10 cellular contexts compared by ENCODE assay signal in genomic region chr3:149466192-149466591, GRCh38. TPM values are rescaled to one million over a fixed set of nuclear protein-coding genes. Genes with fewer than 3 reads are reported as not detected.
DNase-seq lines count a peak whose midpoint lies in the region; ATAC-seq and TF ChIP-seq lines count a peak whose summit lies in the region.
"Had no signal": no experiment of that assay in that cellular context is flagged by ENCODE, and none has a peak within 500 bp of the region (broad histone marks: within the 10 kb centered on the region; RNA-seq: fewer than 3 reads in every experiment).

No MANE protein-coding gene starts in this region.

- CTCF ChIA-PET in SK-N-SH (lab: Yijun Ruan, JAX) = interaction anchor here (1.0 to 5.3 kb wide), 2 partner anchors 11 to 14 kb away, joined by 3 to 24 read pairs; no protein-coding TSS in a partner anchor

- H3K9me2 ChIP-seq in SK-N-SH (no peaks in the 10 kb centered on the region), hepatocyte (replicated peaks; ENCODE audit: insufficient read depth) (no peaks in the 10 kb centered on the region)

- intact Hi-C loops in colonic mucosa (cut with DNase I) = no loop called here

- DNase-seq in EH (ENCODE audit: low read depth) = peak; percentile 93
- DNase-seq in SK-N-SH = no peak
- DNase-seq in foreskin fibroblast = peak; percentile 88 to 94
- DNase-seq in osteoblast (ENCODE audit: insufficient read length, low spot score, missing footprints) = peak; percentile 96
- no peak for DNase-seq in KBM-7
- DNase-seq in hepatocyte (ENCODE audit: low spot score) = no peak
- DNase-seq in colonic mucosa = no peak
- DNase-seq: activated T-cell treated with anti-CD3 and anti-CD28 coated beads for 4 hours had no signal

- TF ChIP-seq RAD21 in SK-N-SH (IDR thresholded peaks at IDR 0.05; ENCODE audit: low read length) = no peak

- TF ChIP-seq CTCF in SK-N-SH (IDR thresholded peaks at IDR 0.05) (no peak), foreskin fibroblast (IDR thresholded peaks at IDR 0.05; ENCODE audit: low read depth, low read length) (no peak), osteoblast (IDR thresholded peaks at IDR 0.05; ENCODE audit: extremely low read depth, low read depth, low read length) (no peak), hepatocyte (IDR thresholded peaks at IDR 0.05; ENCODE audit: poor library complexity) (no peak), colonic mucosa (IDR thresholded peaks at IDR 0.05) (no peak)

- H3K79me2 ChIP-seq in SK-N-SH (ENCODE audit: insufficient read depth) (no peaks in the 10 kb centered on the region), osteoblast (ENCODE audit: insufficient read depth, low read length) (no peaks in the 10 kb centered on the region), hepatocyte (no peaks in the 10 kb centered on the region)

- POLR2A ChIA-PET in SK-N-SH (lab: Yijun Ruan, JAX) = no interaction called here

- in situ Hi-C loops in KBM-7 (cut with MboI; ENCODE audit: low pct_unique_long_range_greater_than_20kb, low sequenced_read_pairs) = no loop called here

- TF ChIP-seq EP300 in SK-N-SH (IDR thresholded peaks at IDR 0.05; ENCODE audit: borderline replicate concordance in 1 of 2, low read depth in 1 of 2, low read length in 1 of 2) = peak in 1 of 2 experiments; percentile 74; a peak in 1 of 4 replicates

- H3K9me3 ChIP-seq in SK-N-SH (no peaks in the 10 kb centered on the region), osteoblast (ENCODE audit: low read depth, low read length) (no peaks in the 10 kb centered on the region), hepatocyte (ENCODE audit: low read depth) (no peaks in the 10 kb centered on the region), colonic mucosa (no peaks in the 10 kb centered on the region)
- H3K9me3 ChIP-seq: prostate gland had no signal

- no peak overlapping the region for H3K4me3 ChIP-seq in SK-N-SH (ENCODE audit: low read depth in 2 of 2, low read length in 1 of 2)
- no peak overlapping the region for H3K4me3 ChIP-seq in foreskin fibroblast (ENCODE audit: low read depth in 1 of 2, low read length in 2 of 2)
- no peak overlapping the region for H3K4me3 ChIP-seq in osteoblast (ENCODE audit: insufficient read depth, low read length)
- H3K4me3 ChIP-seq in hepatocyte = no peak overlapping the region
- no peak overlapping the region for H3K4me3 ChIP-seq in colonic mucosa
- H3K4me3 ChIP-seq: prostate gland had no signal

- H2AFZ ChIP-seq in SK-N-SH (ENCODE audit: low read depth) (peak overlapping the region; percentile 79), osteoblast (ENCODE audit: low read length) (peak overlapping the region; percentile 61), hepatocyte (no peak overlapping the region)

- TF ChIP-seq POLR2A in GM18505 (IDR thresholded peaks at IDR 0.05; ENCODE audit: borderline replicate concordance, extremely low read depth, insufficient read depth, insufficient read length) = no peak

- H3K9ac ChIP-seq in SK-N-SH (peak overlapping the region; percentile 61; the same call in 1 of the 2 replicates), colonic mucosa (ENCODE audit: low read depth in 2 of 2, low read length in 2 of 2) (no peak overlapping the region)

- H3K4me2 ChIP-seq in SK-N-SH = peak overlapping the region; percentile 35; the same call in 1 of the 2 replicates
- H3K4me2 ChIP-seq in osteoblast (ENCODE audit: insufficient read depth, low read length) = peak overlapping the region; percentile 67
- no peak overlapping the region for H3K4me2 ChIP-seq in hepatocyte

- WGBS in SK-N-SH (ENCODE audit: low lambda C conversion rate) = 30% methylated on average over 4 of the region's 4 CpGs
- WGBS in hepatocyte (ENCODE audit: low lambda C conversion rate, missing lambda C conversion rate) = 83% methylated on average over 4 of the region's 4 CpGs

- peaks cover 0 to 29% of the 10 kb centered on the region in 2 experiments; a peak in 3 of 4 replicates for H3K4me1 ChIP-seq in SK-N-SH (ENCODE audit: control insufficient read depth in 1 of 2, insufficient read depth in 2 of 2, low read depth in 1 of 2, low read length in 1 of 2)
- H3K4me1 ChIP-seq in osteoblast (ENCODE audit: insufficient read depth, low read length) = peaks cover 60% of the 10 kb centered on the region
- peaks cover 8% of the 10 kb centered on the region for H3K4me1 ChIP-seq in hepatocyte (ENCODE audit: insufficient read depth)
- no peaks in the 10 kb centered on the region for H3K4me1 ChIP-seq in colonic mucosa
- H3K4me1 ChIP-seq: prostate gland had no signal

- H3F3A ChIP-seq in SK-N-SH (replicated peaks; ENCODE audit: insufficient read depth) = no peaks in the 10 kb centered on the region

- no peak for ATAC-seq in GM18505 (IDR thresholded peaks at IDR 0.05; ENCODE audit: unreplicated experiment)

- peak overlapping the region; percentile 65 to 87; a peak in 3 of 4 replicates for H3K27ac ChIP-seq in SK-N-SH (ENCODE audit: low read depth in 2 of 2, low read length in 1 of 2)
- H3K27ac ChIP-seq in osteoblast (ENCODE audit: low read depth, low read length) = peak overlapping the region; percentile 87
- no peak overlapping the region for H3K27ac ChIP-seq in hepatocyte
- no peak overlapping the region for H3K27ac ChIP-seq in colonic mucosa
- H3K27ac ChIP-seq: prostate gland had no signal

- H3K27me3 ChIP-seq in SK-N-SH (ENCODE audit: insufficient read depth) (no peaks in the 10 kb centered on the region), osteoblast (ENCODE audit: insufficient read depth, low read length) (no peaks in the 10 kb centered on the region), hepatocyte (no peaks in the 10 kb centered on the region), colonic mucosa (no peaks in the 10 kb centered on the region)

- H4K20me1 ChIP-seq in SK-N-SH (ENCODE audit: insufficient read depth) (no peaks in the 10 kb centered on the region), osteoblast (ENCODE audit: insufficient read depth, low read length) (no peaks in the 10 kb centered on the region), hepatocyte (ENCODE audit: insufficient read depth, poor library complexity, severe bottlenecking) (no peaks in the 10 kb centered on the region)

- H3K36me3 ChIP-seq in SK-N-SH (replicated peaks in 1 of 2; ENCODE audit: control insufficient read depth in 1 of 2, insufficient read depth in 2 of 2, low read length in 1 of 2) (no peaks in the 10 kb centered on the region), osteoblast (ENCODE audit: insufficient read depth, low read length) (no peaks in the 10 kb centered on the region), hepatocyte (replicated peaks; ENCODE audit: insufficient read depth, low read depth) (no peaks in the 10 kb centered on the region), colonic mucosa (no peaks in the 10 kb centered on the region)
- H3K36me3 ChIP-seq: prostate gland had no signal

TF ChIP-seq in SK-N-SH, 30 proteins besides CTCF, POLR2A, EP300 and RAD21 (continues in another document):
- 0 out of 2 replicates have a peak, but pooled peaks have one; percentile 19 for TF ChIP-seq REST (IDR thresholded peaks at IDR 0.05; ENCODE audit: low read depth, low read length)
- no peak for TF ChIP-seq TAF1 (IDR thresholded peaks at IDR 0.05; ENCODE audit: borderline replicate concordance, low read depth, low read length)
- no peak for TF ChIP-seq GATA2 (CRISPR knock-in tag; IDR thresholded peaks at IDR 0.05)
- no peak for TF ChIP-seq RFX5 (IDR thresholded peaks at IDR 0.05; ENCODE audit: low read length)
- no peak for TF ChIP-seq USF2 (IDR thresholded peaks at IDR 0.05; ENCODE audit: borderline replicate concordance, low read depth, low read length)
- no peak for TF ChIP-seq NRF1 (IDR thresholded peaks at IDR 0.05; ENCODE audit: low read depth, low read length)
- TF ChIP-seq MXI1 (IDR thresholded peaks at IDR 0.05; ENCODE audit: low read depth, low read length) = no peak
- no peak for TF ChIP-seq RCOR1 (IDR thresholded peaks at IDR 0.05; ENCODE audit: low read length)
- peak; percentile 27; the same call in 1 of the 2 replicates for TF ChIP-seq YY1 (IDR thresholded peaks at IDR 0.05; ENCODE audit: low read depth)
- no peak for TF ChIP-seq FOXJ3 (CRISPR knock-in tag; IDR thresholded peaks at IDR 0.05)
- no peak for TF ChIP-seq MEF2A (IDR thresholded peaks at IDR 0.05; ENCODE audit: borderline replicate concordance, low read depth)
- TF ChIP-seq JUND (IDR thresholded peaks at IDR 0.05) = peak; percentile 57

RNA-seq across cellular contexts. Expression of gene TM4SF4, which starts 8.3 kb away (rescaled TPM):
- polyA plus RNA-seq in SK-N-SH (2012; rRNA removed) (0.08 and 0.10 TPM in 2 replicates), hepatocyte (366 and 434 TPM in 2 replicates)
- polyA plus RNA-seq in SK-N-SH (2012; cell fraction: cytosol; rRNA removed) = 0.18 and 0.81 TPM in 2 replicates
- not detected in 2 replicates for polyA plus RNA-seq in SK-N-SH (2012; cell fraction: nucleus; rRNA removed)
- total RNA-seq in osteoblast (under 0.01 TPM in 1 of 2 replicates, not detected in the other), hepatocyte (763 and 899 TPM in 2 replicates), colonic mucosa (1 to 10 TPM; 1.1 to 4.5 TPM)
- total RNA-seq: prostate gland had no signal

Comparison
In these comparisons a context has a peak if more than half of its experiments do, and no peak if none do; other contexts are left out.
1. DNase-seq: peak in EH (single experiment), foreskin fibroblast (2 of 2) and osteoblast (single experiment); none in SK-N-SH (single experiment), KBM-7 (single experiment), hepatocyte (single experiment) and colonic mucosa (single experiment).
2. H3K27ac ChIP-seq: peak in SK-N-SH (2 of 2) and osteoblast (single experiment); none in hepatocyte (single experiment) and colonic mucosa (single experiment).
3. RNA of gene TM4SF4, which starts 8.3 kb away (total RNA-seq): 763 to 899 TPM in hepatocyte; 1.1 to 4.5 TPM in colonic mucosa and under 0.01 TPM in osteoblast; every median in the first group is over 100 times any median in the second.